ENCODE assay signal across 24 cellular contexts in the genomic region with DNA sequence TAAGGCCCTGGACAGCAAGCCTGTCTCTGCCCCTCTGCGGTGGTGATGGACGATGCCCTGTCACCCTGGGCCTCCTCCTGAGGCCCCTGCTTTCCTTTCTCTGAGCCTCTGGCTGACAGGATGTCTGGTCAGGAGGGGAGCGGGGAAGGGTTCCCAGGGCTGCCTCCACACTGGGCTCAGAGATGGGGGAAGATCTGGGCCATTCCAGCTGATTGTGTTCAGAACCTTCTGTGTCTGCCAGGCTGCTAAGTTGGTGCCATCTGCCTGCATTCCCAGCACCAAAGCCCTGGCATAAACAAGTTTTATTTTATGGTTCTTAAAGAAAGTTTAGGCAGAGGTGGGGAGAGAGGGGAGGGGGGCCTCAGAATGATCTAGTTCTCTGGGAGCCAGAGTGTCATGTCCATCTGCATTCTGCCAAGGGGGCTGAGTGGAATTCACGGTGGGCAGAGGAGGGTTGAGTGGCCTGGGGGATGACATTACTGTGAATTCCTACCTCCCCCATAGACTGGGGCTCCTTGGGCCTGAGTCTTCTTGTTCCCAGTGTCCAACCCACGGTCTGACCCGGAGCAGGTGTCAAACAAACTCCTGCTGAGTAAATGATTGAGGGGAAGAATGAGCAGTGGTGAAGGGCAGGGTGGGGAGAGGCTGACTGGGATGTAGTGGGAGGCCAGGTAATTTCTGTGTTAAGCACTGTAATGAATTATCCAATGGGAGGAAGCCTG.
"Had no signal": no experiment of that assay in that cellular context is flagged by ENCODE, and none has a peak within 500 bp of the region (broad histone marks: within the 10 kb centered on the region; RNA-seq: fewer than 3 reads in every experiment).

No MANE protein-coding gene starts in this region.

- DNase-seq: cortex of kidney; effector CD4-positive, alpha-beta T cell; foreskin fibroblast; gastrocnemius medialis; heart left ventricle; kidney; left lung; mesenchymal stem cell; mucosa of descending colon; naive B cell; sigmoid colon; stimulated activated CD4-positive, alpha-beta T cell treated with anti-CD3 and anti-CD28 coated beads, Interleukin-2, amount 100 ng/mL, for 24 hours; stimulated activated CD4-positive, alpha-beta T cell treated with anti-CD3 and anti-CD28 coated beads, Interleukin-4, amount 100 ng/mL, for 24 hours; stimulated activated naive CD4-positive, alpha-beta T cell treated with Interleukin-2 at 50 U/mL for 16 hours; stomach; thyroid gland had no signal

- H3K9me3 ChIP-seq: gastrocnemius medialis, heart left ventricle, left lung, mucosa of descending colon, prostate gland, right atrium auricular region, stomach, thyroid gland, vagina had no signal

- H3K4me3 Mint-ChIP-seq: mesothelial cell of epicardium; naive B cell; natural killer cell treated with Interleukin-12 subunit alpha and Interleukin-12 subunit beta and Interleukin-15 and Interleukin-18, amount 100 ng/mL, for 72 hours; stimulated activated effector memory CD8-positive, alpha-beta T cell treated with anti-CD3 and anti-CD28 coated beads, Interleukin-12 subunit alpha, Interleukin-12 subunit beta, amount 100 ng/mL, for 72 hours had no signal

- H3K36me3 Mint-ChIP-seq: mesothelial cell of epicardium; naive B cell; natural killer cell treated with Interleukin-12 subunit alpha and Interleukin-12 subunit beta and Interleukin-15 and Interleukin-18, amount 100 ng/mL, for 72 hours; stimulated activated effector memory CD8-positive, alpha-beta T cell treated with anti-CD3 and anti-CD28 coated beads, Interleukin-12 subunit alpha, Interleukin-12 subunit beta, amount 100 ng/mL, for 72 hours had no signal

- H3K4me2 ChIP-seq: hepatocyte had no signal

- H3K27me3 ChIP-seq: gastrocnemius medialis, heart left ventricle, left lung, right atrium auricular region, sigmoid colon, thyroid gland, vagina had no signal

- H2AFZ ChIP-seq: hepatocyte, parathyroid adenoma had no signal

- H3K4me1 ChIP-seq: gastrocnemius medialis, parathyroid adenoma, prostate gland, sigmoid colon, stomach, thyroid gland, vagina had no signal

- H3K79me2 ChIP-seq: hepatocyte, parathyroid adenoma had no signal

- H3K4me3 ChIP-seq: gastrocnemius medialis, heart left ventricle, hepatocyte, left lung, mucosa of descending colon, prostate gland, right atrium auricular region, sigmoid colon, stomach, thyroid gland, vagina had no signal

- H3K9ac ChIP-seq: parathyroid adenoma had no signal

- H3K9me3 Mint-ChIP-seq: mesothelial cell of epicardium; naive B cell; natural killer cell treated with Interleukin-12 subunit alpha and Interleukin-12 subunit beta and Interleukin-15 and Interleukin-18, amount 100 ng/mL, for 72 hours; stimulated activated effector memory CD8-positive, alpha-beta T cell treated with anti-CD3 and anti-CD28 coated beads, Interleukin-12 subunit alpha, Interleukin-12 subunit beta, amount 100 ng/mL, for 72 hours had no signal

- H3K36me3 ChIP-seq: gastrocnemius medialis, heart left ventricle, left lung, prostate gland, right atrium auricular region, sigmoid colon, stomach, thyroid gland, vagina had no signal

- H3K4me1 Mint-ChIP-seq: naive B cell; stimulated activated effector memory CD8-positive, alpha-beta T cell treated with anti-CD3 and anti-CD28 coated beads, Interleukin-12 subunit alpha, Interleukin-12 subunit beta, amount 100 ng/mL, for 72 hours had no signal

- H3K27ac Mint-ChIP-seq: mesothelial cell of epicardium; natural killer cell treated with Interleukin-12 subunit alpha and Interleukin-12 subunit beta and Interleukin-15 and Interleukin-18, amount 100 ng/mL, for 72 hours; stimulated activated effector memory CD8-positive, alpha-beta T cell treated with anti-CD3 and anti-CD28 coated beads, Interleukin-12 subunit alpha, Interleukin-12 subunit beta, amount 100 ng/mL, for 72 hours had no signal

- H3K27ac ChIP-seq: gastrocnemius medialis, heart left ventricle, hepatocyte, left lung, parathyroid adenoma, prostate gland, right atrium auricular region, sigmoid colon, stomach, thyroid gland, vagina had no signal
